In genomic region chr4:30919458-30919857, GRCh38 we compare ENCODE assay signal across 31 cellular contexts.
"Had no signal": no experiment of that assay in that cellular context is flagged by ENCODE, and none has a peak within 500 bp of the region (broad histone marks: within the 10 kb centered on the region; RNA-seq: fewer than 3 reads in every experiment).

No MANE protein-coding gene starts in this region.

- H3K27ac Mint-ChIP-seq: activated B cell treated with CpG ODN at 0.5 μM for 24 hours; activated CD8-positive, alpha-beta T cell treated with anti-CD3 and anti-CD28 coated beads for 36 hours; activated naive CD4-positive, alpha-beta T cell treated with anti-CD3 and anti-CD28 coated beads for 36 hours; activated naive CD4-positive, alpha-beta T cell treated with anti-CD3 and anti-CD28 coated beads, Interleukin-2, amount 50 U/mL, for 24 hours; activated naive CD8-positive, alpha-beta T cell treated with anti-CD3 and anti-CD28 coated beads for 36 hours; activated naive CD8-positive, alpha-beta T cell treated with anti-CD3 and anti-CD28 coated beads, Interleukin-2, amount 50 U/mL, for 24 hours; activated T-helper 2 cell treated with anti-CD3 and anti-CD28 coated beads, Interferon-gamma antibody, Interleukin-2, Interleukin-4, amounts not matched to agents 10 μg/mL and 5 μg/mL and 100 μg/mL, durations not matched to agents 14 hours and 24 hours and 36 hours; T-helper 17 cell; T-helper 2 cell treated with Interferon-gamma antibody and Interleukin-4, amounts not matched to agents 5 μg/mL and 100 μg/mL, for 36 hours had no signal

- H3K9me3 Mint-ChIP-seq: activated B cell treated with CpG ODN at 0.5 μM for 24 hours had no signal

- H3K4me1 ChIP-seq: adrenal gland, body of pancreas, colonic mucosa, esophagus squamous epithelium, gastroesophageal sphincter had no signal

- H3K4me3 Mint-ChIP-seq: activated B cell treated with CpG ODN at 0.5 μM for 24 hours; activated CD8-positive, alpha-beta T cell treated with anti-CD3 and anti-CD28 coated beads for 36 hours; activated naive CD4-positive, alpha-beta T cell treated with anti-CD3 and anti-CD28 coated beads for 36 hours; activated naive CD4-positive, alpha-beta T cell treated with anti-CD3 and anti-CD28 coated beads, Interleukin-2, amount 50 U/mL, for 24 hours; activated naive CD8-positive, alpha-beta T cell treated with anti-CD3 and anti-CD28 coated beads for 36 hours; activated naive CD8-positive, alpha-beta T cell treated with anti-CD3 and anti-CD28 coated beads, Interleukin-2, amount 50 U/mL, for 24 hours; activated T-cell treated with anti-CD3 and anti-CD28 coated beads, Interleukin-2, amount 50 U/mL, for 4 hours; T-helper 17 cell; T-helper 2 cell treated with Interferon-gamma antibody and Interleukin-4, amounts not matched to agents 5 μg/mL and 100 μg/mL, for 36 hours had no signal

- H3K9me3 ChIP-seq: adrenal gland, body of pancreas, colonic mucosa, esophagus squamous epithelium, gastroesophageal sphincter had no signal

- H3K36me3 Mint-ChIP-seq: activated naive CD4-positive, alpha-beta T cell treated with anti-CD3 and anti-CD28 coated beads, Interleukin-2, amount 50 U/mL, for 24 hours; activated naive CD8-positive, alpha-beta T cell treated with anti-CD3 and anti-CD28 coated beads for 36 hours had no signal

- ATAC-seq: activated CD4-positive, CD25-positive, alpha-beta regulatory T cell treated with anti-CD3 and anti-CD28 coated beads, Interleukin-2, amount 50 U/mL, for 24 hours; activated CD8-positive, alpha-beta T cell treated with anti-CD3 and anti-CD28 coated beads for 36 hours; activated naive CD8-positive, alpha-beta T cell treated with anti-CD3 and anti-CD28 coated beads, Interleukin-2, amount 50 U/mL, for 24 hours; activated T-cell treated with anti-CD3 and anti-CD28 coated beads, Interleukin-2, amount 50 U/mL, for 4 hours; body of pancreas; gastroesophageal sphincter; T-helper 17 cell had no signal

- H3K27ac ChIP-seq: adrenal gland, body of pancreas, colonic mucosa, epithelial cell of prostate, esophagus squamous epithelium, gastroesophageal sphincter, WERI-Rb-1 had no signal

- DNase-seq: activated B cell treated with CpG ODN at 0.5 μM for 24 hours; activated CD4-positive, alpha-beta T cell treated with anti-CD3 and anti-CD28 coated beads for 48 hours; activated CD4-positive, alpha-beta T cell treated with anti-CD3 and anti-CD28 coated beads, Interleukin-2, amount 50 U/mL, for 1 hour; activated CD4-positive, alpha-beta T cell treated with anti-CD3 and anti-CD28 coated beads, Interleukin-2, amount 50 U/mL, for 48 hours; activated CD8-positive, alpha-beta memory T cell treated with anti-CD3 and anti-CD28 coated beads for 24 hours; activated CD8-positive, alpha-beta T cell treated with anti-CD3 and anti-CD28 coated beads for 36 hours; activated effector memory CD4-positive, alpha-beta T cell treated with anti-CD3 and anti-CD28 coated beads, Interleukin-2, amount 50 U/mL, for 16 hours; activated naive CD4-positive, alpha-beta T cell treated with anti-CD3 and anti-CD28 coated beads for 36 hours; activated naive CD8-positive, alpha-beta T cell treated with anti-CD3 and anti-CD28 coated beads for 36 hours; activated naive CD8-positive, alpha-beta T cell treated with anti-CD3 and anti-CD28 coated beads, Interleukin-2, amount 50 U/mL, for 24 hours; activated T-cell treated with anti-CD3 and anti-CD28 coated beads, Interleukin-2, amount 50 U/mL, for 4 hours; adrenal gland; amygdala; aorta; body of pancreas; caudate nucleus; colonic mucosa; effector CD8-positive, alpha-beta T cell; esophagus squamous epithelium; foreskin melanocyte; T-helper 1 cell; T-helper 17 cell; T1000; WERI-Rb-1 had no signal

- FAIRE-seq: endothelial cell of umbilical vein had no signal

- H3K27me3 Mint-ChIP-seq: activated B cell treated with CpG ODN at 0.5 μM for 24 hours; activated CD8-positive, alpha-beta T cell treated with anti-CD3 and anti-CD28 coated beads for 36 hours; activated naive CD4-positive, alpha-beta T cell treated with anti-CD3 and anti-CD28 coated beads, Interleukin-2, amount 50 U/mL, for 24 hours; activated naive CD8-positive, alpha-beta T cell treated with anti-CD3 and anti-CD28 coated beads for 36 hours; activated naive CD8-positive, alpha-beta T cell treated with anti-CD3 and anti-CD28 coated beads, Interleukin-2, amount 50 U/mL, for 24 hours; T-helper 17 cell had no signal

- H3K4me3 ChIP-seq: adrenal gland, body of pancreas, colonic mucosa, esophagus squamous epithelium, gastroesophageal sphincter had no signal

- H3K4me1 Mint-ChIP-seq: activated B cell treated with CpG ODN at 0.5 μM for 24 hours; activated naive CD4-positive, alpha-beta T cell treated with anti-CD3 and anti-CD28 coated beads, Interleukin-2, amount 50 U/mL, for 24 hours; activated naive CD8-positive, alpha-beta T cell treated with anti-CD3 and anti-CD28 coated beads for 36 hours; activated naive CD8-positive, alpha-beta T cell treated with anti-CD3 and anti-CD28 coated beads, Interleukin-2, amount 50 U/mL, for 24 hours; T-helper 17 cell had no signal

- H3K36me3 ChIP-seq: adrenal gland, colonic mucosa, esophagus squamous epithelium, WERI-Rb-1 had no signal

- H3K27me3 ChIP-seq: adrenal gland, body of pancreas, colonic mucosa, esophagus squamous epithelium, gastroesophageal sphincter had no signal
